In genomic region chr1:44740179-44740617, GRCh38 we compare ENCODE assay signal across 8 cellular contexts. TPM values are rescaled to one million over a fixed set of nuclear protein-coding genes. Genes with fewer than 3 reads are reported as not detected.
DNase-seq lines count a peak whose midpoint lies in the region; ATAC-seq and TF ChIP-seq lines count a peak whose summit lies in the region.

No MANE protein-coding gene starts in this region.

- no peaks in the 10 kb centered on the region for H3K27me3 Mint-ChIP-seq in activated T-cell treated with anti-CD3 and anti-CD28 coated beads, Interleukin-2, amount 50 U/mL, for 24 hours
- H3K27me3 Mint-ChIP-seq in activated B cell treated with CpG ODN at 0.5 μM for 24 hours, result no peaks in the 10 kb centered on the region

- CTCF ChIA-PET in activated B cell treated with CpG ODN at 0.5 μM for 24 hours (lab: Charles Lee), result no interaction called here

- H3K27ac ChIP-seq in iPS-20b (ENCODE audit: low read length) (peak overlapping the region; percentile 80), thymus (ENCODE audit: low read depth) (no peak overlapping the region)

- H3K4me1 Mint-ChIP-seq in activated T-cell treated with anti-CD3 and anti-CD28 coated beads, Interleukin-2, amount 50 U/mL, for 24 hours (ENCODE audit: low read depth), result peaks cover 27% of the 10 kb centered on the region
- H3K4me1 Mint-ChIP-seq in activated B cell treated with CpG ODN at 0.5 μM for 24 hours, result peaks cover 15% of the 10 kb centered on the region

- WGBS in thymus, result 9% methylated on average over 14 of the region's 14 CpGs

- H3K27ac Mint-ChIP-seq in activated T-cell treated with anti-CD3 and anti-CD28 coated beads, Interleukin-2, amount 50 U/mL, for 24 hours, result peak overlapping the region; percentile 97
- no peak overlapping the region for H3K27ac Mint-ChIP-seq in activated B cell treated with CpG ODN at 0.5 μM for 24 hours

- peak overlapping the region; percentile 95 for H3K4me3 Mint-ChIP-seq in activated T-cell treated with anti-CD3 and anti-CD28 coated beads, Interleukin-2, amount 50 U/mL, for 24 hours
- peak overlapping the region; percentile 93 for H3K4me3 Mint-ChIP-seq in activated B cell treated with CpG ODN at 0.5 μM for 24 hours

- peak overlapping the region; percentile 95 for H3K9ac ChIP-seq in iPS-20b (ENCODE audit: low read depth, low read length)

- H3K4me1 ChIP-seq in iPS-20b (ENCODE audit: insufficient read depth, low read length), result peaks cover 6% of the 10 kb centered on the region; the same call in 1 of the 2 replicates
- H3K4me1 ChIP-seq in thymus (ENCODE audit: control insufficient read depth, insufficient read depth, low read length), result peaks cover 11% of the 10 kb centered on the region

- no peaks in the 10 kb centered on the region for H3K9me3 Mint-ChIP-seq in activated T-cell treated with anti-CD3 and anti-CD28 coated beads, Interleukin-2, amount 50 U/mL, for 24 hours
- no peaks in the 10 kb centered on the region for H3K9me3 Mint-ChIP-seq in activated B cell treated with CpG ODN at 0.5 μM for 24 hours

- intact Hi-C loops in activated B cell treated with CpG ODN at 0.5 μM for 24 hours (cut with micrococcal nuclease), result no loop called here

- H3K36me3 ChIP-seq in iPS-20b (ENCODE audit: insufficient read depth, low read depth, low read length), result peaks cover 36% of the 10 kb centered on the region
- peaks cover 7% of the 10 kb centered on the region for H3K36me3 ChIP-seq in thymus (ENCODE audit: control insufficient read depth, insufficient read depth)

- POLR2A ChIA-PET in activated B cell treated with CpG ODN at 0.5 μM for 24 hours (lab: Charles Lee), result interaction anchor here (0.6 to 3.4 kb wide), 8 partner anchors 9 to 35 kb away, joined by 3 to 21 read pairs (median 6); partner anchors contain the start of genes RNU5D-1 and RPS8

- H3K9me3 ChIP-seq in iPS-20b (ENCODE audit: insufficient read depth, low read depth, low read length) (no peaks in the 10 kb centered on the region), thymus (ENCODE audit: control insufficient read depth) (no peaks in the 10 kb centered on the region)

- H3K36me3 Mint-ChIP-seq in activated T-cell treated with anti-CD3 and anti-CD28 coated beads, Interleukin-2, amount 50 U/mL, for 24 hours (ENCODE audit: low read depth), result peaks cover 51% of the 10 kb centered on the region
- H3K36me3 Mint-ChIP-seq in activated B cell treated with CpG ODN at 0.5 μM for 24 hours (ENCODE audit: low read depth), result peaks cover 5% of the 10 kb centered on the region

- no peaks in the 10 kb centered on the region for H3K27me3 ChIP-seq in iPS-20b (ENCODE audit: insufficient read depth, low read length)
- no peaks in the 10 kb centered on the region for H3K27me3 ChIP-seq in thymus (ENCODE audit: control insufficient read depth, insufficient read depth)

- H3K4me3 ChIP-seq in iPS-20b (ENCODE audit: low read length) (peak overlapping the region; percentile 95), thymus (ENCODE audit: low read length) (peak overlapping the region; percentile 66)

- no peak for ATAC-seq in activated B cell treated with CpG ODN at 0.5 μM for 24 hours (ENCODE audit: low read depth)
- no peak for ATAC-seq in HG03565 (IDR thresholded peaks at IDR 0.05; ENCODE audit: unreplicated experiment)
- no peak for ATAC-seq in GM21576 (IDR thresholded peaks at IDR 0.05; ENCODE audit: unreplicated experiment)

- no peak for DNase-seq in activated T-cell treated with anti-CD3 and anti-CD28 coated beads, Interleukin-2, amount 50 U/mL, for 24 hours
- DNase-seq in activated T-cell treated with anti-CD3 and anti-CD28 coated beads, Interleukin-2, amount 50 U/mL, for 48 hours, result no peak
- no peak for DNase-seq in activated B cell treated with CpG ODN at 0.5 μM for 24 hours
- DNase-seq in activated CD8-positive, alpha-beta memory T cell treated with anti-CD3 and anti-CD28 coated beads for 24 hours, result no peak

- TF ChIP-seq CTCF in activated B cell treated with CpG ODN at 0.5 μM for 24 hours (IDR thresholded peaks at IDR 0.05), result no peak

RNA-seq across cellular contexts. Expression of gene KIF2C, which starts 0.6 kb away (rescaled TPM):
- total RNA-seq in activated B cell treated with CpG ODN at 0.5 μM for 24 hours, result 1.00 and 1.8 TPM in 2 replicates
- polyA plus RNA-seq in thymus, result 6.2 TPM

RNA-seq across cellular contexts. Expression of gene RNU5D-1, which starts 9.2 kb away (rescaled TPM):
- not detected in 2 replicates for total RNA-seq in activated B cell treated with CpG ODN at 0.5 μM for 24 hours
- polyA plus RNA-seq in thymus, result not detected

RNA-seq across cellular contexts. Expression of gene RPS8, which starts 35.1 kb away (rescaled TPM):
- 3,767 and 4,240 TPM in 2 replicates for total RNA-seq in activated B cell treated with CpG ODN at 0.5 μM for 24 hours
- polyA plus RNA-seq in thymus, result 3,732 TPM

RNA-seq across cellular contexts. Expression of gene BEST4, which starts 47.8 kb away (rescaled TPM):
- total RNA-seq in activated B cell treated with CpG ODN at 0.5 μM for 24 hours, result 0.49 and 0.62 TPM in 2 replicates
- 1.3 TPM for polyA plus RNA-seq in thymus

RNA-seq across cellular contexts. Expression of gene PLK3, which starts 60.0 kb away (rescaled TPM):
- 63.0 and 82.0 TPM in 2 replicates for total RNA-seq in activated B cell treated with CpG ODN at 0.5 μM for 24 hours
- polyA plus RNA-seq in thymus, result 32.9 TPM
